Comparison of ENCODE assay signal across 17 cellular contexts in the genomic region with DNA sequence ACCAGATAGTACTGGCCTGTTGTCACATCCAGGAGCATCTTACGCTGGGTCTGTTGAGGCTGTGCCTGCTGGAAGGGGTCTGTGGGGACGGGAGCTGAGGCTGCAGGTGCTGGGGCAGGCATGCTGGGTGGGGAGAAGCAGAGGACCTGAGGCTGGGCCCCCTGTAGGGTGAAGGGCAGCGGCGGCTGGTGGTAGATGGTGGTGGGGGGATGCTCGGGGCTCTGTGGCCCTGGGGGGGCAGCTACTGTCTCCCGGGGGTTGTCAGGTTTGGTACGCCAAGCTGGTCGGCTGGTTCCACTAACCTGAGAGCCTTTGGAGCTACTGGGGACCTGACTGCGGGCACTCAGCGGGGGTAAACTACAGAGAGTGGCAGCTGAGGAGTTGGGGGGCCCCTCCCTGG. TPM values are rescaled to one million over a fixed set of nuclear protein-coding genes. Genes with fewer than 3 reads are reported as not detected.
"Had no signal": no experiment of that assay in that cellular context is flagged by ENCODE, and none has a peak within 500 bp of the region (broad histone marks: within the 10 kb centered on the region; RNA-seq: fewer than 3 reads in every experiment).

No MANE protein-coding gene starts in this region.

- H3K4me1 ChIP-seq: thyroid gland had no signal

- H3K4me3 ChIP-seq: body of pancreas, heart left ventricle, left ventricle myocardium inferior, skin epidermis, thyroid gland had no signal

- H3K36me3 ChIP-seq: heart left ventricle, left ventricle myocardium inferior, thyroid gland had no signal

- DNase-seq: activated CD4-positive, alpha-beta T cell treated with anti-CD3 and anti-CD28 coated beads for 36 hours; activated CD4-positive, alpha-beta T cell treated with anti-CD3 and anti-CD28 coated beads, Interleukin-2, amount 50 U/mL, for 48 hours; activated gamma-delta T cell; body of pancreas; dorsolateral prefrontal cortex; kidney glomerular epithelial cell; left ventricle myocardium inferior; naive B cell; stimulated activated CD4-positive, alpha-beta T cell treated with anti-CD3 and anti-CD28 coated beads, Interleukin-4, amount 100 ng/mL, for 1 hour; thyroid gland had no signal

- H3K36me3 Mint-ChIP-seq: activated naive CD8-positive, alpha-beta T cell; naive B cell; stimulated activated effector memory CD8-positive, alpha-beta T cell treated with anti-CD3 and anti-CD28 coated beads, Interleukin-12 subunit alpha, Interleukin-12 subunit beta, amount 100 ng/mL, for 72 hours; WTC11 had no signal

- H3K4me1 Mint-ChIP-seq: activated CD4-positive, alpha-beta T cell treated with anti-CD3 and anti-CD28 coated beads for 36 hours; naive B cell; stimulated activated effector memory CD8-positive, alpha-beta T cell treated with anti-CD3 and anti-CD28 coated beads, Interleukin-12 subunit alpha, Interleukin-12 subunit beta, amount 100 ng/mL, for 72 hours had no signal

- H3K9me3 ChIP-seq: body of pancreas, heart left ventricle, left ventricle myocardium inferior, thyroid gland had no signal

- H3K27me3 ChIP-seq: body of pancreas, dorsolateral prefrontal cortex, heart left ventricle, thyroid gland had no signal

- H3K9me3 Mint-ChIP-seq: stimulated activated effector memory CD8-positive, alpha-beta T cell treated with anti-CD3 and anti-CD28 coated beads, Interleukin-12 subunit alpha, Interleukin-12 subunit beta, amount 100 ng/mL, for 72 hours; WTC11 had no signal

- H3K4me3 Mint-ChIP-seq: activated CD4-positive, alpha-beta T cell treated with anti-CD3 and anti-CD28 coated beads for 36 hours; activated naive CD8-positive, alpha-beta T cell; stimulated activated effector memory CD8-positive, alpha-beta T cell treated with anti-CD3 and anti-CD28 coated beads, Interleukin-12 subunit alpha, Interleukin-12 subunit beta, amount 100 ng/mL, for 72 hours; WTC11 had no signal

- H3K27ac Mint-ChIP-seq: activated CD4-positive, alpha-beta T cell treated with anti-CD3 and anti-CD28 coated beads for 36 hours; activated naive CD8-positive, alpha-beta T cell; stimulated activated effector memory CD8-positive, alpha-beta T cell treated with anti-CD3 and anti-CD28 coated beads, Interleukin-12 subunit alpha, Interleukin-12 subunit beta, amount 100 ng/mL, for 72 hours; WTC11 had no signal

- H3K27me3 Mint-ChIP-seq: activated CD4-positive, alpha-beta T cell treated with anti-CD3 and anti-CD28 coated beads for 36 hours; activated naive CD8-positive, alpha-beta T cell had no signal

- H3K27ac ChIP-seq: body of pancreas, heart left ventricle, left ventricle myocardium inferior, skin epidermis, thyroid gland had no signal

RNA-seq across cellular contexts. Expression of a gene that starts 7.8 kb away (rescaled TPM):
- total RNA-seq: activated CD4-positive, alpha-beta T cell treated with anti-CD3 and anti-CD28 coated beads for 36 hours; epithelial cell of proximal tubule; mononuclear cell; WTC11 had no signal
